ENCODE assay signal across 23 cellular contexts in the genomic region with DNA sequence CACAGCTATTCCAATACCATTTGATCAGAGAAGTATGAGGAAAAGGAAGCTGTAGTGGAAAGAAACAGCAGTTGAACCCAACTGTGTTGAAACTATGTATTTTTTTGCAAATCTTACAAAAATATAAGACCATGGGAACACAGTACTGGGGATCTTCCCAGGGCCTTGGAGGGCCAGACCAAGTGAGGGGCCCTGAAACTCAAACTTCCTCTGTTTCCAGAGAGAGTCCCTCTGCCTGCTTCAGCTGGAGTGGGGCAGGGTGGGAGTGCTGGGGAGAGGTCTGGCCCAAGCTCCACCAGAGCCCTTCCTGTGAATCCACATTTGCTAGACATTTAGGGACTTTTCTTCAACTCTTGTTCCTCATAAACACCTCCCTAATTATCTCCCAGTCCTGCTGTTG.
DNase-seq lines count a peak whose midpoint lies in the region; ATAC-seq, FAIRE-seq and TF ChIP-seq lines count a peak whose summit lies in the region.
"Had no signal": no experiment of that assay in that cellular context is flagged by ENCODE, and none has a peak within 500 bp of the region (broad histone marks: within the 10 kb centered on the region; RNA-seq: fewer than 3 reads in every experiment).

No MANE protein-coding gene starts in this region.

- no peaks in the 10 kb centered on the region for H3K27me3 Mint-ChIP-seq in chondrocyte (ENCODE audit: low read depth)
- H3K27me3 Mint-ChIP-seq: B cell; CD4-positive, CD25-positive, alpha-beta regulatory T cell had no signal

- CTCF ChIA-PET in HepG2 (lab: Yijun Ruan, JAX; ENCODE audit: low intra/inter-chr PET ratio, low total read pairs): no interaction called here

- H3K9ac ChIP-seq in HepG2 (ENCODE audit: insufficient read depth, low read depth, low read length) (no peak overlapping the region), neuronal stem cell (ENCODE audit: low read depth, low read length, poor library complexity) (no peak overlapping the region)
- H3K9ac ChIP-seq: BLaER1 had no signal

- no peak overlapping the region for H2BK120ac ChIP-seq in neuronal stem cell (ENCODE audit: low read depth, low read length)

- H3K4ac ChIP-seq in neuronal stem cell (ENCODE audit: low read length): no peak overlapping the region

- peaks cover 10% of the 10 kb centered on the region for H3K4me1 Mint-ChIP-seq in chondrocyte (ENCODE audit: low read depth)
- H3K4me1 Mint-ChIP-seq: B cell had no signal

- no peak for FAIRE-seq in HepG2 (lab: Jason Lieb, UNC)
- FAIRE-seq: A204.1, GM12891, GM18507, H1 had no signal

- no peak overlapping the region for H3K23ac ChIP-seq in neuronal stem cell (ENCODE audit: low read depth, low read length, poor library complexity)

- H2BK5ac ChIP-seq in neuronal stem cell (ENCODE audit: low read length): no peak overlapping the region

- peaks cover 2% of the 10 kb centered on the region for H3K9me3 Mint-ChIP-seq in chondrocyte (ENCODE audit: low read depth)

- no peak overlapping the region for H3K4me3 Mint-ChIP-seq in chondrocyte (ENCODE audit: unreplicated experiment)
- H3K4me3 Mint-ChIP-seq: B cell; CD4-positive, CD25-positive, alpha-beta regulatory T cell; CD8-positive, alpha-beta T cell had no signal

- H2AK5ac ChIP-seq in neuronal stem cell (ENCODE audit: low read depth, low read length): no peak overlapping the region

- POLR2A ChIA-PET in HepG2 (lab: Yijun Ruan, JAX): no interaction called here

- H3K27ac ChIP-seq in right lobe of liver (no peak overlapping the region), HepG2 (ENCODE audit: extremely low read length, insufficient read depth, low read length) (no peak overlapping the region), neuronal stem cell (replicated peaks; ENCODE audit: low read length) (no peak overlapping the region)
- H3K27ac ChIP-seq: 22Rv1, BLaER1, C4-2B had no signal

- H2AFZ ChIP-seq in HepG2 (ENCODE audit: low read length) (no peak overlapping the region), neuronal stem cell (ENCODE audit: low read length) (peak overlapping the region; percentile 56)

- no peak for TF ChIP-seq POLR2A in right lobe of liver (IDR thresholded peaks at IDR 0.05)
- no peak for TF ChIP-seq POLR2A in HepG2 (IDR thresholded peaks at IDR 0.05; ENCODE audit: insufficient read depth in 1 of 2, low read depth in 2 of 2, low read length in 2 of 2)

- BruUV-seq in HepG2 (replicated peaks; lab: Mats Ljungman, UMichigan): no TSS peak

- H3K36me3 Mint-ChIP-seq in chondrocyte (ENCODE audit: low read depth): no peaks in the 10 kb centered on the region

- H3K4me1 ChIP-seq in right lobe of liver (no peaks in the 10 kb centered on the region), HepG2 (ENCODE audit: insufficient read depth, low read length) (no peaks in the 10 kb centered on the region), neuronal stem cell (ENCODE audit: control insufficient read depth in 2 of 2, insufficient read depth in 1 of 2, low read depth in 1 of 2, low read length in 2 of 2) (peaks cover 0 to 3% of the 10 kb centered on the region in 2 donors)
- H3K4me1 ChIP-seq: Caco-2 had no signal

- peak; percentile 30 to 72 (median 52) for ATAC-seq in right lobe of liver
- no peak for ATAC-seq in HepG2
- ATAC-seq in GM19035 (IDR thresholded peaks at IDR 0.05; ENCODE audit: unreplicated experiment): no peak
- ATAC-seq: CD8-positive, alpha-beta T cell had no signal

- H3K9me3 ChIP-seq in right lobe of liver (no peaks in the 10 kb centered on the region), HepG2 (ENCODE audit: low read length) (no peaks in the 10 kb centered on the region), neuronal stem cell (replicated peaks in 1 of 2; ENCODE audit: control insufficient read depth in 2 of 2, insufficient read depth in 1 of 2, low read depth in 1 of 2, low read length in 2 of 2) (peaks cover 0 to 10% of the 10 kb centered on the region in 2 donors)
- H3K9me3 ChIP-seq: Caco-2 had no signal

- H3K4me3 ChIP-seq in right lobe of liver: no peak overlapping the region
- no peak overlapping the region for H3K4me3 ChIP-seq in HepG2 (replicated peaks in 1 of 3; ENCODE audit: insufficient read depth in 1 of 3, low read depth in 2 of 3, low read length in 3 of 3)
- no peak overlapping the region for H3K4me3 ChIP-seq in neuronal stem cell (ENCODE audit: low read length in 2 of 2)
- H3K4me3 ChIP-seq: BLaER1 had no signal

- H3K4me2 ChIP-seq in HepG2 (ENCODE audit: low read depth, low read length) (no peak overlapping the region), neuronal stem cell (ENCODE audit: insufficient read depth, low read length, poor library complexity, severe bottlenecking) (no peak overlapping the region)
- H3K4me2 ChIP-seq: BLaER1 had no signal

- no peak for TF ChIP-seq RAD21 in HepG2 (CRISPR knock-in tag; IDR thresholded peaks at IDR 0.05)

- DNase-seq in right lobe of liver (no peak), HepG2 (ENCODE audit: low spot score) (no peak), chondrocyte (ENCODE audit: low spot score) (no peak), neuronal stem cell (ENCODE audit: low spot score) (no peak), DMS53 treated with DMSO at 0.1 percent for 48 hours (lab: John Stamatoyannopoulos, UW; ENCODE audit: unreplicated experiment) (no peak), NOMO-1 treated with DMSO at 0.1 percent for 48 hours (lab: John Stamatoyannopoulos, UW; ENCODE audit: unreplicated experiment) (no peak)
- DNase-seq: Caco-2; CD4-positive, CD25-positive, alpha-beta regulatory T cell; CD8-positive, alpha-beta T cell; DMS153; DMS79; GF-D8; H7; HCEC 1CT had no signal

- intact Hi-C loops in right lobe of liver (cut with DNase I) (no loop called here), HepG2 (cut with micrococcal nuclease; ENCODE audit: unreplicated experiment) (no loop called here)

- H4K20me1 ChIP-seq in HepG2 (ENCODE audit: insufficient read depth, low read length): no peaks in the 10 kb centered on the region
- H4K20me1 ChIP-seq: BLaER1 had no signal

- in situ Hi-C loops in HepG2 (cut with HindIII; ENCODE audit: extremely low pct_ligation_motif_present, low pct_unique_long_range_greater_than_20kb): no loop called here

- H2BK12ac ChIP-seq in neuronal stem cell (ENCODE audit: low read length): no peak overlapping the region

- no peaks in the 10 kb centered on the region for H3K36me3 ChIP-seq in right lobe of liver
- no peaks in the 10 kb centered on the region for H3K36me3 ChIP-seq in HepG2 (replicated peaks in 1 of 2; ENCODE audit: control insufficient read depth in 1 of 2, insufficient read depth in 2 of 2, low read length in 2 of 2)
- H3K36me3 ChIP-seq in neuronal stem cell (replicated peaks in 1 of 2; ENCODE audit: control insufficient read depth in 2 of 2, insufficient read depth in 2 of 2, low read length in 2 of 2): no peaks in the 10 kb centered on the region
- H3K36me3 ChIP-seq: BLaER1 had no signal

- H3K18ac ChIP-seq in neuronal stem cell (ENCODE audit: low read length): no peak overlapping the region

- no peak overlapping the region for H2BK15ac ChIP-seq in neuronal stem cell (ENCODE audit: low read length)

- TF ChIP-seq CTCF in right lobe of liver (IDR thresholded peaks at IDR 0.05) (no peak), HepG2 (CRISPR knock-in tag; IDR thresholded peaks at IDR 0.05) (no peak), chondrocyte (IDR thresholded peaks at IDR 0.05) (no peak)

- H3K27me3 ChIP-seq in right lobe of liver (no peaks in the 10 kb centered on the region), HepG2 (ENCODE audit: control insufficient read depth in 1 of 2, insufficient read depth in 2 of 2, low read length in 2 of 2) (no peaks in the 10 kb centered on the region), neuronal stem cell (ENCODE audit: control insufficient read depth in 3 of 3, insufficient read depth in 3 of 3, low read depth in 1 of 3, low read length in 3 of 3) (no peaks in the 10 kb centered on the region)
- H3K27me3 ChIP-seq: BLaER1 had no signal

- H3K79me1 ChIP-seq in neuronal stem cell (ENCODE audit: low read depth, low read length): no peaks in the 10 kb centered on the region

- no peak for TF ChIP-seq EP300 in HepG2 (IDR thresholded peaks at IDR 0.05; ENCODE audit: low read depth in 2 of 2, low read length in 2 of 2)
- no peak for TF ChIP-seq EP300 in HepG2 (CRISPR knock-in tag; IDR thresholded peaks at IDR 0.05; ENCODE audit: borderline replicate concordance)

- H4K91ac ChIP-seq in neuronal stem cell (ENCODE audit: low read depth, low read length, poor library complexity): no peak overlapping the region

- H3K27ac Mint-ChIP-seq in chondrocyte (ENCODE audit: unreplicated experiment): peak overlapping the region; percentile 49
- H3K27ac Mint-ChIP-seq: B cell; CD8-positive, alpha-beta T cell had no signal

- H3K14ac ChIP-seq in neuronal stem cell (ENCODE audit: low read length): no peak overlapping the region

- H4K8ac ChIP-seq in neuronal stem cell (ENCODE audit: low read depth, low read length): no peak overlapping the region

- H3K79me2 ChIP-seq in HepG2 (ENCODE audit: insufficient read depth, low read length): no peaks in the 10 kb centered on the region

TF ChIP-seq in HepG2, 621 proteins besides CTCF, POLR2A, EP300 and RAD21 (continues in another document):
- no peak for TF ChIP-seq CBX5 (CRISPR knock-in tag; IDR thresholded peaks at IDR 0.05; ENCODE audit: borderline replicate concordance)
- TF ChIP-seq POLR2AphosphoS5 (IDR thresholded peaks at IDR 0.05; ENCODE audit: low read depth, low read length): no peak
- no peak for TF ChIP-seq JDP2 (CRISPR knock-in tag; IDR thresholded peaks at IDR 0.05; ENCODE audit: borderline replicate concordance)
- TF ChIP-seq ZFP1 (CRISPR knock-in tag; IDR thresholded peaks at IDR 0.05): no peak
- TF ChIP-seq, protein P1, sequence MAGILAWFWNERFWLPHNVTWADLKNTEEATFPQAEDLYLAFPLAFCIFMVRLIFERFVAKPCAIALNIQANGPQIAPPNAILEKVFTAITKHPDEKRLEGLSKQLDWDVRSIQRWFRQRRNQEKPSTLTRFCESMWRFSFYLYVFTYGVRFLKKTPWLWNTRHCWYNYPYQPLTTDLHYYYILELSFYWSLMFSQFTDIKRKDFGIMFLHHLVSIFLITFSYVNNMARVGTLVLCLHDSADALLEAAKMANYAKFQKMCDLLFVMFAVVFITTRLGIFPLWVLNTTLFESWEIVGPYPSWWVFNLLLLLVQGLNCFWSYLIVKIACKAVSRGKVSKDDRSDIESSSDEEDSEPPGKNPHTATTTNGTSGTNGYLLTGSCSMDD (CRISPR knock-in tag; IDR thresholded peaks at IDR 0.05): no peak
- TF ChIP-seq KLF15 (CRISPR knock-in tag; IDR thresholded peaks at IDR 0.05; ENCODE audit: borderline replicate concordance): no peak
- TF ChIP-seq ZNF343 (CRISPR knock-in tag; IDR thresholded peaks at IDR 0.05): no peak
- TF ChIP-seq CBFB (CRISPR knock-in tag; IDR thresholded peaks at IDR 0.05): no peak
- no peak for TF ChIP-seq HNRNPH1 (optimal IDR thresholded peaks at IDR 0.05; ENCODE audit: low read depth, low read length)
- no peak for TF ChIP-seq ZNF678 (CRISPR knock-in tag; IDR thresholded peaks at IDR 0.05)
- TF ChIP-seq, protein P2, sequence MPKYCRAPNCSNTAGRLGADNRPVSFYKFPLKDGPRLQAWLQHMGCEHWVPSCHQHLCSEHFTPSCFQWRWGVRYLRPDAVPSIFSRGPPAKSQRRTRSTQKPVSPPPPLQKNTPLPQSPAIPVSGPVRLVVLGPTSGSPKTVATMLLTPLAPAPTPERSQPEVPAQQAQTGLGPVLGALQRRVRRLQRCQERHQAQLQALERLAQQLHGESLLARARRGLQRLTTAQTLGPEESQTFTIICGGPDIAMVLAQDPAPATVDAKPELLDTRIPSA (CRISPR knock-in tag; IDR thresholded peaks at IDR 0.05; ENCODE audit: borderline replicate concordance): no peak

Comparison
In these comparisons a context has a peak if more than half of its experiments do, and no peak if none do; other contexts are left out.
1. ATAC-seq: peak in right lobe of liver (4 of 4); none in HepG2 (single experiment) and GM19035 (single experiment).